ENCODE assay signal across 8 cellular contexts in genomic region chr15:59437777-59438574, GRCh38. TPM values are rescaled to one million over a fixed set of nuclear protein-coding genes. Genes with fewer than 3 reads are reported as not detected.
DNase-seq lines count a peak whose midpoint lies in the region; ATAC-seq and TF ChIP-seq lines count a peak whose summit lies in the region.

TSS of gene FAM81A (plus strand) at chr15:59438186. CDS start at chr15:59458627, 20,441 bp downstream.

- H3K4me1 Mint-ChIP-seq in CD4-positive, CD25-positive, alpha-beta regulatory T cell, result peaks cover 4 to 23% (median 12%) of the 10 kb centered on the region in 4 donors
- peaks cover 12 to 35% (median 18%) of the 10 kb centered on the region in 4 donors for H3K4me1 Mint-ChIP-seq in naive thymus-derived CD8-positive, alpha-beta T cell

- POLR2A ChIA-PET in naive thymus-derived CD8-positive, alpha-beta T cell (lab: Charles Lee), result no interaction called here

- H3K36me3 ChIP-seq in CD4-positive, CD25-positive, alpha-beta regulatory T cell (ENCODE audit: control insufficient read depth, insufficient read depth, low read length), result no peaks in the 10 kb centered on the region
- H3K36me3 ChIP-seq in thoracic aorta, result no peaks in the 10 kb centered on the region

- DNase-seq in CD4-positive, CD25-positive, alpha-beta regulatory T cell, result peak in 2 of 3 donors; percentile 24 to 56
- DNase-seq in NCI-H526 (lab: John Stamatoyannopoulos, UW) (peak; percentile 42 to 93), activated T-helper 1 cell treated with Interleukin-2 at 50 U/mL for 16 hours (ENCODE audit: low read depth) (peak; percentile 7), fibroblast of the aortic adventitia (ENCODE audit: low read depth) (peak; percentile 74), thoracic aorta (ENCODE audit: low spot score) (peak; percentile 35)
- peak in 9 of 10 donors; percentile 17 to 64 (median 43) for DNase-seq in naive thymus-derived CD8-positive, alpha-beta T cell

- peak within 1 kb of the TSS in 1 of 3 donors; percentile 75 for H3K27ac Mint-ChIP-seq in CD4-positive, CD25-positive, alpha-beta regulatory T cell
- H3K27ac Mint-ChIP-seq in naive thymus-derived CD8-positive, alpha-beta T cell, result peak within 1 kb of the TSS in 6 of 10 donors; percentile 5 to 59 (median 19)

- peak within 1 kb of the TSS; percentile 53 for H3K4me3 ChIP-seq in CD4-positive, CD25-positive, alpha-beta regulatory T cell (ENCODE audit: low read depth, low read length)
- peak within 1 kb of the TSS; percentile 66 for H3K4me3 ChIP-seq in fibroblast of the aortic adventitia (ENCODE audit: low read depth, low read length)
- peak within 1 kb of the TSS; percentile 77 for H3K4me3 ChIP-seq in thoracic aorta

- peaks cover 67% of the 10 kb centered on the region for H3K27me3 Mint-ChIP-seq in CD4-positive, CD25-positive, alpha-beta regulatory T cell
- peaks cover 30 to 53% (median 40%) of the 10 kb centered on the region in 5 donors for H3K27me3 Mint-ChIP-seq in naive thymus-derived CD8-positive, alpha-beta T cell

- H3K27ac ChIP-seq in CD4-positive, CD25-positive, alpha-beta regulatory T cell (ENCODE audit: insufficient read depth, low read length, poor library complexity, severe bottlenecking), result no peak within 1 kb of the TSS
- no peak within 1 kb of the TSS for H3K27ac ChIP-seq in thoracic aorta

- no peak for TF ChIP-seq CTCF in fibroblast of the aortic adventitia (IDR thresholded peaks at IDR 0.05; ENCODE audit: insufficient read depth, low read length)
- TF ChIP-seq CTCF in thoracic aorta (IDR thresholded peaks at IDR 0.05), result no peak

- no peaks in the 10 kb centered on the region for H3K9me3 ChIP-seq in CD4-positive, CD25-positive, alpha-beta regulatory T cell (ENCODE audit: control insufficient read depth in 2 of 2, low read length in 2 of 2)
- H3K9me3 ChIP-seq in thoracic aorta, result no peaks in the 10 kb centered on the region

- peak; percentile 58 to 60 for ATAC-seq in CD4-positive, CD25-positive, alpha-beta regulatory T cell (ENCODE audit: low read depth in 2 of 2)
- ATAC-seq in HG03196 (IDR thresholded peaks at IDR 0.05; ENCODE audit: unreplicated experiment) (peak; percentile 68), thoracic aorta (ENCODE audit: insufficient number of reproducible peaks, low FRiP score, low read depth) (peak; percentile 87)
- ATAC-seq in naive thymus-derived CD8-positive, alpha-beta T cell, result peak; percentile 80 to 83

- peaks cover 28% of the 10 kb centered on the region for H3K27me3 ChIP-seq in CD4-positive, CD25-positive, alpha-beta regulatory T cell (ENCODE audit: control insufficient read depth, insufficient read depth, low read length)
- no peaks in the 10 kb centered on the region for H3K27me3 ChIP-seq in thoracic aorta (replicated peaks; ENCODE audit: insufficient read depth)

- H3K4me3 Mint-ChIP-seq in CD4-positive, CD25-positive, alpha-beta regulatory T cell, result peak within 1 kb of the TSS; percentile 65 to 87 (median 76)
- peak within 1 kb of the TSS; percentile 79 to 92 (median 88) for H3K4me3 Mint-ChIP-seq in naive thymus-derived CD8-positive, alpha-beta T cell

- TF ChIP-seq POLR2A in GM19099 (IDR thresholded peaks at IDR 0.05; ENCODE audit: extremely low read depth, insufficient read length, low read depth), result peak; percentile 46

- peaks cover 0 to 10% (median 0%) of the 10 kb centered on the region in 7 donors for H3K9me3 Mint-ChIP-seq in CD4-positive, CD25-positive, alpha-beta regulatory T cell
- no peaks in the 10 kb centered on the region for H3K9me3 Mint-ChIP-seq in naive thymus-derived CD8-positive, alpha-beta T cell

- H3K4me1 ChIP-seq in CD4-positive, CD25-positive, alpha-beta regulatory T cell (ENCODE audit: control insufficient read depth, insufficient read depth, low read length, poor library complexity, severe bottlenecking), result peaks cover 15% of the 10 kb centered on the region
- peaks cover 9 to 18% of the 10 kb centered on the region in 2 donors for H3K4me1 ChIP-seq in thoracic aorta (ENCODE audit: control insufficient read depth in 1 of 2, low read depth in 2 of 2)

- H3K36me3 Mint-ChIP-seq in CD4-positive, CD25-positive, alpha-beta regulatory T cell, result no peaks in the 10 kb centered on the region
- H3K36me3 Mint-ChIP-seq in naive thymus-derived CD8-positive, alpha-beta T cell, result no peaks in the 10 kb centered on the region

RNA-seq across cellular contexts. Expression of gene FAM81A, which starts in this region (rescaled TPM):
- total RNA-seq in CD4-positive, CD25-positive, alpha-beta regulatory T cell, result not detected
- polyA plus RNA-seq in CD4-positive, CD25-positive, alpha-beta regulatory T cell, result not detected
- total RNA-seq in fibroblast of the aortic adventitia (ENCODE audit: low replicate concordance), result 0.81 and 2.6 TPM in 2 replicates
- total RNA-seq in naive thymus-derived CD8-positive, alpha-beta T cell, result under 1 TPM; 0.14 to 0.21 TPM
- not detected for polyA plus RNA-seq in naive thymus-derived CD8-positive, alpha-beta T cell
- under 1 TPM; 0.14 to 0.71 TPM for total RNA-seq in thoracic aorta

Comparison
In these comparisons a context has a peak if more than half of its experiments do, and no peak if none do; other contexts are left out.
1. Peak in DNase-seq, ATAC-seq and H3K4me3 ChIP-seq in CD4-positive, CD25-positive, alpha-beta regulatory T cell; RNA of the gene not detected or under 1 TPM.
2. Peak in DNase-seq and ATAC-seq in naive thymus-derived CD8-positive, alpha-beta T cell; RNA of the gene not detected or under 1 TPM.
3. Peak in DNase-seq, ATAC-seq and H3K4me3 ChIP-seq in thoracic aorta; RNA of the gene not detected or under 1 TPM.
4. DNase-seq: peak in every context shown above with its lines; median percentile 74 in fibroblast of the aortic adventitia; 68 in NCI-H526; 43 in naive thymus-derived CD8-positive, alpha-beta T cell; 40 in CD4-positive, CD25-positive, alpha-beta regulatory T cell; 35 in thoracic aorta; 7 in activated T-helper 1 cell treated with Interleukin-2 at 50 U/mL for 16 hours.